In the genomic region with DNA sequence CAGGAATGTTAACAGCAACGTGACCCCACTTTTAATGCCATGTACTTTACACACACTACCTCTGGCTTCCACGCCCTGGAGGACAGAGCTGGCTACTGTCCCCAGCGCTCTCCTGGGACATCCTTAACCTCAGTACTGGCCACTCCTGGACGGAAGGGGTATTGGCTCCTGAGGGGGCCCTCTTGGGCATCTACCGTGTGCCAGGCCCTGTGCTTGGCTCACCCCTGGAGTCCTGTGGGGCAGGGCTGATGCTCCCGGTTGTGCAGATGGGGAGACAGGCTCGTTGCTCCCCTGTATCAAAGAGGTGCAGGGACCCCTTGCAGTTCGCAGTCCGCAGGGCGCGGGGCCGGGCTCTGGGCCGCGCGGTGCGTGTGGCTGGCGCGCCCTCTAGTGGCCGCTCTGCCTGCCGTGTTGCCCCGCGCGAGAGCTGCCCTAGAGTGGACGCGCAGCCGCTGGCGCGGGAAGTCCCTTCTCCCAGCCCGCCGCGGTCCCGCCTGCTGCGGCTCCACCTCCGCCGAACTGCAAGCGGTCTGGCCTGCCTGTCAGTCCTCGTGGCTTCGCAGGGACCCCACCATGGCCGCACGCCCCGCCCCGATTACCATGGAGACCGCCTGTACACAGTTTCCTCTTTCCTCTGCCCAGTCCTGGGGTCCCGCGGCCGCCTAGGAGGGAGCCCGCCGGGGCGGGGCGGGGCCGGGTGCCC, we compare ENCODE assay signal across 8 cellular contexts. TPM values are rescaled to one million over a fixed set of nuclear protein-coding genes. Genes with fewer than 3 reads are reported as not detected.
DNase-seq lines count a peak whose midpoint lies in the region; ATAC-seq, FAIRE-seq and TF ChIP-seq lines count a peak whose summit lies in the region.

A gene with protein sequence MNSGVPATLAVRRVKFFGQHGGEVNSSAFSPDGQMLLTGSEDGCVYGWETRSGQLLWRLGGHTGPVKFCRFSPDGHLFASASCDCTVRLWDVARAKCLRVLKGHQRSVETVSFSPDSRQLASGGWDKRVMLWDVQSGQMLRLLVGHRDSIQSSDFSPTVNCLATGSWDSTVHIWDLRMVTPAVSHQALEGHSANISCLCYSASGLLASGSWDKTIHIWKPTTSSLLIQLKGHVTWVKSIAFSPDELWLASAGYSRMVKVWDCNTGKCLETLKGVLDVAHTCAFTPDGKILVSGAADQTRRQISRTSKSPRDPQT (plus strand): TSS at position 632 of the 703 bp plus-strand sequence. CDS start 72 bp downstream, outside the sequence.

- peak; percentile 48 to 63 for DNase-seq in NCI-H2081 (lab: John Stamatoyannopoulos, UW)
- DNase-seq in NCI-H2081 treated with DMSO at 0.1 percent for 48 hours (lab: John Stamatoyannopoulos, UW): no peak
- DNase-seq in NCI-H510A treated with DMSO at 0.1 percent for 48 hours (lab: John Stamatoyannopoulos, UW): peak; percentile 73
- DNase-seq in activated CD4-positive, alpha-beta T cell treated with anti-CD3 and anti-CD28 coated beads, Interleukin-2, amount 50 U/mL, for 1 hour: peak; percentile 71
- peak; percentile 75 for DNase-seq in dermis blood vessel endothelial cell
- peak; percentile 77 for DNase-seq in HepG2 (ENCODE audit: low spot score)
- DNase-seq in stimulated activated CD4-positive, alpha-beta T cell treated with anti-CD3 and anti-CD28 coated beads, Interleukin-4, amount 100 ng/mL, for 24 hours: peak; percentile 74

- ATAC-seq in HG02981 (IDR thresholded peaks at IDR 0.05; ENCODE audit: unreplicated experiment) (peak; percentile 76), HepG2 (peak; percentile 79)

- TF ChIP-seq CTCF in HepG2 (CRISPR knock-in tag; IDR thresholded peaks at IDR 0.05): peak; percentile 96

- H3K27me3 ChIP-seq in HepG2 (ENCODE audit: control insufficient read depth in 1 of 2, insufficient read depth in 2 of 2, low read length in 2 of 2): no peaks in the 10 kb centered on the region; a peak in 2 of 5 replicates

- peak within 1 kb of the TSS; percentile 86 for H3K4me2 ChIP-seq in HepG2 (ENCODE audit: low read depth, low read length)

- H3K4me1 ChIP-seq in HepG2 (ENCODE audit: insufficient read depth, low read length): peaks cover 38% of the 10 kb centered on the region

- TF ChIP-seq EP300 in HepG2 (IDR thresholded peaks at IDR 0.05; ENCODE audit: low read depth in 2 of 2, low read length in 2 of 2) (no peak), HepG2 (CRISPR knock-in tag; IDR thresholded peaks at IDR 0.05; ENCODE audit: borderline replicate concordance) (no peak)

- intact Hi-C loops in HepG2 (cut with micrococcal nuclease; ENCODE audit: unreplicated experiment): loop anchor here (1.0 to 2.0 kb wide), 2 partner anchors 58 to 79 kb away; no protein-coding TSS in a partner anchor

- no peak within 1 kb of the TSS for H3K27ac ChIP-seq in HepG2 (ENCODE audit: extremely low read length, insufficient read depth, low read length)

- peak; percentile 36 for FAIRE-seq in HepG2 (lab: Jason Lieb, UNC)

- H3K9me3 ChIP-seq in HepG2 (ENCODE audit: low read length): no peaks in the 10 kb centered on the region

- peak within 1 kb of the TSS; percentile 28; the same call in 1 of the 2 replicates for H3K9ac ChIP-seq in HepG2 (ENCODE audit: insufficient read depth, low read depth, low read length)

- TF ChIP-seq RAD21 in HepG2 (CRISPR knock-in tag; IDR thresholded peaks at IDR 0.05): peak; percentile 99

- H3K36me3 ChIP-seq in HepG2 (replicated peaks in 1 of 2; ENCODE audit: control insufficient read depth in 1 of 2, insufficient read depth in 2 of 2, low read length in 2 of 2): peaks cover 3 to 11% of the 10 kb centered on the region in 2 experiments; a peak in 4 of 5 replicates

- H2AFZ ChIP-seq in HepG2 (ENCODE audit: low read length): no peak within 1 kb of the TSS

- H4K20me1 ChIP-seq in HepG2 (ENCODE audit: insufficient read depth, low read length): peaks cover 8% of the 10 kb centered on the region; the same call in 1 of the 2 replicates

- H3K4me3 ChIP-seq in HepG2 (replicated peaks in 1 of 3; ENCODE audit: insufficient read depth in 1 of 3, low read depth in 2 of 3, low read length in 3 of 3): peak within 1 kb of the TSS; percentile 24 to 69 (median 54); a peak in 5 of 6 replicates

- POLR2A ChIA-PET in HepG2 (lab: Yijun Ruan, JAX): interaction anchor here (0.7 to 4.1 kb wide), 10 partner anchors 8 to 82 kb away, joined by 3 to 16 read pairs (median 4); a partner anchor contains a TSS

- CTCF ChIA-PET in HepG2 (lab: Yijun Ruan, JAX; ENCODE audit: low intra/inter-chr PET ratio, low total read pairs): interaction anchor here (0.8 to 3.4 kb wide), 6 partner anchors 12 to 141 kb away, joined by 5 to 167 read pairs (median 17); a partner anchor contains a TSS

- BruUV-seq in HepG2 (replicated peaks; lab: Mats Ljungman, UMichigan): no TSS peak

- H3K79me2 ChIP-seq in HepG2 (ENCODE audit: insufficient read depth, low read length): no peaks in the 10 kb centered on the region

- WGBS in HepG2 (ENCODE audit: low lambda C conversion rate): 7% methylated on average over 11 of the region's 51 CpGs

- no peak for TF ChIP-seq POLR2A in HepG2 (IDR thresholded peaks at IDR 0.05; ENCODE audit: insufficient read depth in 1 of 2, low read depth in 2 of 2, low read length in 2 of 2)

- in situ Hi-C loops in HepG2 (cut with HindIII; ENCODE audit: extremely low pct_ligation_motif_present, low pct_unique_long_range_greater_than_20kb): loop anchor here (5.0 kb wide), 1 partner anchor 81 kb away; a partner anchor contains a TSS

TF ChIP-seq in HepG2, 621 proteins besides CTCF, POLR2A, EP300 and RAD21 (continues in another document):
- TF ChIP-seq SOX6 (IDR thresholded peaks at IDR 0.05) (no peak), SOX6 (CRISPR knock-in tag; IDR thresholded peaks at IDR 0.05) (peak; percentile 53), KMT2B (CRISPR knock-in tag; IDR thresholded peaks at IDR 0.05) (no peak), SP1 (IDR thresholded peaks at IDR 0.05) (no peak), SP1 (CRISPR knock-in tag; IDR thresholded peaks at IDR 0.05) (peak; percentile 29; the same call in 1 of the 2 replicates)
- TF ChIP-seq, protein P1, sequence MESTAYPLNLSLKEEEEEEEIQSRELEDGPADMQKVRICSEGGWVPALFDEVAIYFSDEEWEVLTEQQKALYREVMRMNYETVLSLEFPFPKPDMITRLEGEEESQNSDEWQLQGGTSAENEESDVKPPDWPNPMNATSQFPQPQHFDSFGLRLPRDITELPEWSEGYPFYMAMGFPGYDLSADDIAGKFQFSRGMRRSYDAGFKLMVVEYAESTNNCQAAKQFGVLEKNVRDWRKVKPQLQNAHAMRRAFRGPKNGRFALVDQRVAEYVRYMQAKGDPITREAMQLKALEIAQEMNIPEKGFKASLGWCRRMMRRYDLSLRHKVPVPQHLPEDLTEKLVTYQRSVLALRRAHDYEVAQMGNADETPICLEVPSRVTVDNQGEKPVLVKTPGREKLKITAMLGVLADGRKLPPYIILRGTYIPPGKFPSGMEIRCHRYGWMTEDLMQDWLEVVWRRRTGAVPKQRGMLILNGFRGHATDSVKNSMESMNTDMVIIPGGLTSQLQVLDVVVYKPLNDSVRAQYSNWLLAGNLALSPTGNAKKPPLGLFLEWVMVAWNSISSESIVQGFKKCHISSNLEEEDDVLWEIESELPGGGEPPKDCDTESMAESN (CRISPR knock-in tag; conservative IDR thresholded peaks at IDR 0.05): peak; percentile 83
- TF ChIP-seq, protein P2, sequence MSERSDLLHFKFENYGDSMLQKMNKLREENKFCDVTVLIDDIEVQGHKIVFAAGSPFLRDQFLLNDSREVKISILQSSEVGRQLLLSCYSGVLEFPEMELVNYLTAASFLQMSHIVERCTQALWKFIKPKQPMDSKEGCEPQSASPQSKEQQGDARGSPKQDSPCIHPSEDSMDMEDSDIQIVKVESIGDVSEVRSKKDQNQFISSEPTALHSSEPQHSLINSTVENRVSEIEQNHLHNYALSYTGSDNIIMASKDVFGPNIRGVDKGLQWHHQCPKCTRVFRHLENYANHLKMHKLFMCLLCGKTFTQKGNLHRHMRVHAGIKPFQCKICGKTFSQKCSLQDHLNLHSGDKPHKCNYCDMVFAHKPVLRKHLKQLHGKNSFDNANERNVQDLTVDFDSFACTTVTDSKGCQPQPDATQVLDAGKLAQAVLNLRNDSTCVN (CRISPR knock-in tag; IDR thresholded peaks at IDR 0.05; ENCODE audit: borderline replicate concordance): no peak
- TF ChIP-seq, protein P3, sequence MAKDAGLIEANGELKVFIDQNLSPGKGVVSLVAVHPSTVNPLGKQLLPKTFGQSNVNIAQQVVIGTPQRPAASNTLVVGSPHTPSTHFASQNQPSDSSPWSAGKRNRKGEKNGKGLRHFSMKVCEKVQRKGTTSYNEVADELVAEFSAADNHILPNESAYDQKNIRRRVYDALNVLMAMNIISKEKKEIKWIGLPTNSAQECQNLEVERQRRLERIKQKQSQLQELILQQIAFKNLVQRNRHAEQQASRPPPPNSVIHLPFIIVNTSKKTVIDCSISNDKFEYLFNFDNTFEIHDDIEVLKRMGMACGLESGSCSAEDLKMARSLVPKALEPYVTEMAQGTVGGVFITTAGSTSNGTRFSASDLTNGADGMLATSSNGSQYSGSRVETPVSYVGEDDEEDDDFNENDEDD (CRISPR knock-in tag; IDR thresholded peaks at IDR 0.05; ENCODE audit: borderline replicate concordance): peak; percentile 29; the same call in 1 of the 2 replicates

RNA-seq across cellular contexts. Expression of the gene that starts here (rescaled TPM):
- total RNA-seq in dermis blood vessel endothelial cell (not detected in 2 replicates), HepG2 (2016; rRNA removed; fragmentation: Illumina TruSeq; extraction: Trizol) (not detected in 2 replicates)
- total RNA-seq in HepG2 (2016; cell fraction: cytosol; rRNA removed; fragmentation: Illumina TruSeq; extraction: Trizol; ENCODE audit: low read depth): not detected in 2 replicates
- total RNA-seq in HepG2 (2016; cell fraction: insoluble cytoplasmic fraction; rRNA removed; fragmentation: Illumina TruSeq; extraction: Trizol): not detected in 2 replicates
- not detected in 2 replicates for total RNA-seq in HepG2 (2016; cell fraction: membrane; rRNA removed; fragmentation: Illumina TruSeq; extraction: Trizol)
- total RNA-seq in HepG2 (2016; cell fraction: nucleus; rRNA removed; fragmentation: Illumina TruSeq; extraction: Trizol): not detected in 2 replicates
- not detected in 2 replicates for polyA plus RNA-seq in HepG2 (2011; rRNA removed)
- not detected in 2 replicates for polyA plus RNA-seq in HepG2 (2011; cell fraction: cytosol; rRNA removed)
- polyA plus RNA-seq in HepG2 (2011; cell fraction: nucleus; rRNA removed): not detected in 2 replicates
- polyA plus RNA-seq in HepG2 (2012): 0.11 TPM in 1 of 2 replicates, not detected in the other
- polyA plus RNA-seq in HepG2 (2016; cell fraction: cytosol; fragmentation: Illumina TruSeq; extraction: Trizol; ENCODE audit: low read depth): not detected in 2 replicates
- not detected in 2 replicates for polyA plus RNA-seq in HepG2 (2016; cell fraction: insoluble cytoplasmic fraction; fragmentation: Illumina TruSeq; extraction: Trizol; ENCODE audit: low read depth)
- polyA plus RNA-seq in HepG2 (2016; cell fraction: membrane; fragmentation: Illumina TruSeq; extraction: Trizol; ENCODE audit: low read depth): not detected in 2 replicates
- not detected in 2 replicates for polyA plus RNA-seq in HepG2 (2016; cell fraction: nucleus; fragmentation: Illumina TruSeq; extraction: Trizol; ENCODE audit: insufficient read depth, low read depth)
- polyA minus RNA-seq in HepG2 (2011; rRNA and poly(A)+ RNA removed; ENCODE audit: low replicate concordance): not detected in 2 replicates
- polyA minus RNA-seq in HepG2 (2011; cell fraction: cytosol; rRNA and poly(A)+ RNA removed): not detected in 2 replicates
- polyA minus RNA-seq in HepG2 (2011; cell fraction: nucleus; rRNA and poly(A)+ RNA removed): not detected in 2 replicates

Comparison
In these comparisons a context has a peak if more than half of its experiments do, and no peak if none do; other contexts are left out.
1. Peak in DNase-seq in dermis blood vessel endothelial cell; RNA of the gene not detected or under 1 TPM.
2. Peak in DNase-seq, ATAC-seq, H3K4me3 ChIP-seq, H3K9ac ChIP-seq and H3K4me2 ChIP-seq in HepG2; RNA of the gene not detected or under 1 TPM.